ENCODE assay signal across 1 cellular context in the genomic region with DNA sequence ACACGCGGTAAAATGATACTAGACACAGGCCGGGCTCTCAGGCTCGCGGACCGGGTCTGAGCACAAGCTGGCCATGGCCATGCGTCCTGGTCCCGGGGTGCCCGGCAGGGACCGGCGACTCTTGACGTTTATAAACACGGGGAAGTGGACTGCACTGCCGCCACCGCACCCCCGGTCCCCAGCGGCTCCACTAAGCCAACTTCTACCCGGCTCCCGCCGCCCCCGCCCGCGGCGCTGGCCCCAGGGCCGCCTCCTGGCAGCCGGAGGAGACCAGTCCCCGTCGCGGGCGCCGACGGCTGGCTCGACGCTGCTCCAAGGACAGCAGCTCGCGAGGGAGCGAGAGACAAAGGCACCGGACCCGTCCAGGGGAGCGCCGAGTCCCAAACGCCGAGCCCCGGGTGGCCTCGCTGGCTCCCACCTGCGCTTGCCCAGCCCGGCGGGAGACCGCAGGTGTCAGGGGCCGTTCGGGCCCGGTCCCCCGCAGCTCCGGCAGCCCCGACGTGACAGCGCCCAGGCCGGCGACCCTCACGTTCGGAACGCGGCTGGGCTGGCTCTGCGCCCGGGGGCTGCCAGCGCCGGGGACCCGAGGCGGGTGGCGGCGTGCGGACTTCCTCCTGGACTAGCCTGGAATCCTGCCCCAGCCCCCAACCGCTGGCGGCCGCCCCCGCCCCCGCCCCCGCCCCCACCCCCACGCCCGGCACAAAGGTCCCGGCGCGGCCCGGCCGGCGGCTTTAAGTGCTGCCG.
A peak's percentile ranks its signal among the peaks of the same experiment; 100 is the strongest.
TF ChIP-seq lines count a peak whose summit lies in the region.

No MANE protein-coding gene starts in this region.

TF ChIP-seq in HepG2, 621 proteins besides CTCF, POLR2A, EP300 and RAD21 (continued from another document and continues in another):
- TF ChIP-seq, protein P1, sequence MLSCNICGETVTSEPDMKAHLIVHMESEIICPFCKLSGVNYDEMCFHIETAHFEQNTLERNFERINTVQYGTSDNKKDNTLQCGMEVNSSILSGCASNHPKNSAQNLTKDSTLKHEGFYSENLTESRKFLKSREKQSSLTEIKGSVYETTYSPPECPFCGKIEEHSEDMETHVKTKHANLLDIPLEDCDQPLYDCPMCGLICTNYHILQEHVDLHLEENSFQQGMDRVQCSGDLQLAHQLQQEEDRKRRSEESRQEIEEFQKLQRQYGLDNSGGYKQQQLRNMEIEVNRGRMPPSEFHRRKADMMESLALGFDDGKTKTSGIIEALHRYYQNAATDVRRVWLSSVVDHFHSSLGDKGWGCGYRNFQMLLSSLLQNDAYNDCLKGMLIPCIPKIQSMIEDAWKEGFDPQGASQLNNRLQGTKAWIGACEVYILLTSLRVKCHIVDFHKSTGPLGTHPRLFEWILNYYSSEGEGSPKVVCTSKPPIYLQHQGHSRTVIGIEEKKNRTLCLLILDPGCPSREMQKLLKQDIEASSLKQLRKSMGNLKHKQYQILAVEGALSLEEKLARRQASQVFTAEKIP (CRISPR knock-in tag; IDR thresholded peaks at IDR 0.05; ENCODE audit: borderline replicate concordance): no peak
- TF ChIP-seq ZNF883 (CRISPR knock-in tag; IDR thresholded peaks at IDR 0.05; ENCODE audit: not compliant biosample characterization) (peak; percentile 64), RBFOX2 (IDR thresholded peaks at IDR 0.05; ENCODE audit: low read depth, low read length) (peak; percentile 45; the same call in 1 of the 2 replicates), ZNF432 (CRISPR knock-in tag; IDR thresholded peaks at IDR 0.05; ENCODE audit: borderline replicate concordance) (no peak), REXO4 (CRISPR knock-in tag; IDR thresholded peaks at IDR 0.05; ENCODE audit: borderline replicate concordance) (no peak), PPARG (CRISPR knock-in tag; conservative IDR thresholded peaks at IDR 0.05) (no peak), TCF7L2 (IDR thresholded peaks at IDR 0.05; ENCODE audit: low read depth, low read length) (no peak), SMARCE1 (IDR thresholded peaks at IDR 0.05; ENCODE audit: borderline replicate concordance) (no peak), SSRP1 (CRISPR knock-in tag; IDR thresholded peaks at IDR 0.05) (no peak), FOXK2 (IDR thresholded peaks at IDR 0.05) (no peak), SIN3B (IDR thresholded peaks at IDR 0.05; ENCODE audit: low read length) (no peak), ARID2 (CRISPR knock-in tag; IDR thresholded peaks at IDR 0.05; ENCODE audit: borderline replicate concordance) (no peak), AHR (CRISPR knock-in tag; IDR thresholded peaks at IDR 0.05) (no peak), PAWR (CRISPR knock-in tag; IDR thresholded peaks at IDR 0.05; ENCODE audit: borderline replicate concordance) (no peak), NFE2 (CRISPR knock-in tag; IDR thresholded peaks at IDR 0.05) (no peak), ZNF274 (CRISPR knock-in tag; IDR thresholded peaks at IDR 0.05) (no peak), THAP11 (CRISPR knock-in tag; IDR thresholded peaks at IDR 0.05) (no peak), STAG1 (CRISPR knock-in tag; IDR thresholded peaks at IDR 0.05) (no peak), TEAD2 (CRISPR knock-in tag; IDR thresholded peaks at IDR 0.05) (no peak), NR2F2 (IDR thresholded peaks at IDR 0.05; ENCODE audit: borderline replicate concordance, low read depth) (no peak), TEAD3 (CRISPR knock-in tag; optimal IDR thresholded peaks at IDR 0.05; ENCODE audit: borderline replicate concordance) (no peak), TAF1 (CRISPR knock-in tag; IDR thresholded peaks at IDR 0.05) (0 out of 2 replicates have a peak, but pooled peaks have one; percentile 1), ISL2 (CRISPR knock-in tag; IDR thresholded peaks at IDR 0.05) (no peak), ZNF546 (CRISPR knock-in tag; conservative IDR thresholded peaks at IDR 0.05) (0 out of 2 replicates have a peak, but pooled peaks have one; percentile 6), MTF2 (CRISPR knock-in tag; IDR thresholded peaks at IDR 0.05; ENCODE audit: borderline replicate concordance) (no peak), ZNF446 (CRISPR knock-in tag; IDR thresholded peaks at IDR 0.05) (peak; percentile 72; the same call in 1 of the 2 replicates), ZSCAN29 (CRISPR knock-in tag; conservative IDR thresholded peaks at IDR 0.05) (no peak), CHD2 (IDR thresholded peaks at IDR 0.05; ENCODE audit: low read depth, low read length) (no peak), SCMH1 (CRISPR knock-in tag; IDR thresholded peaks at IDR 0.05; ENCODE audit: borderline replicate concordance) (no peak), ZNF264 (CRISPR knock-in tag; IDR thresholded peaks at IDR 0.05) (no peak), EED (CRISPR knock-in tag; IDR thresholded peaks at IDR 0.05) (no peak), SRY (CRISPR knock-in tag; IDR thresholded peaks at IDR 0.05) (peak; percentile 70; the same call in 1 of the 2 replicates)
- TF ChIP-seq, protein P2, sequence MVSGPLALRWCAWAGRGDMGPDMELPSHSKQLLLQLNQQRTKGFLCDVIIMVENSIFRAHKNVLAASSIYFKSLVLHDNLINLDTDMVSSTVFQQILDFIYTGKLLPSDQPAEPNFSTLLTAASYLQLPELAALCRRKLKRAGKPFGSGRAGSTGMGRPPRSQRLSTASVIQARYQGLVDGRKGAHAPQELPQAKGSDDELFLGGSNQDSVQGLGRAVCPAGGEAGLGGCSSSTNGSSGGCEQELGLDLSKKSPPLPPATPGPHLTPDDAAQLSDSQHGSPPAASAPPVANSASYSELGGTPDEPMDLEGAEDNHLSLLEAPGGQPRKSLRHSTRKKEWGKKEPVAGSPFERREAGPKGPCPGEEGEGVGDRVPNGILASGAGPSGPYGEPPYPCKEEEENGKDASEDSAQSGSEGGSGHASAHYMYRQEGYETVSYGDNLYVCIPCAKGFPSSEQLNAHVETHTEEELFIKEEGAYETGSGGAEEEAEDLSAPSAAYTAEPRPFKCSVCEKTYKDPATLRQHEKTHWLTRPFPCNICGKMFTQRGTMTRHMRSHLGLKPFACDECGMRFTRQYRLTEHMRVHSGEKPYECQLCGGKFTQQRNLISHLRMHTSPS (CRISPR knock-in tag; IDR thresholded peaks at IDR 0.05; ENCODE audit: low read depth): no peak
- TF ChIP-seq, protein P3, sequence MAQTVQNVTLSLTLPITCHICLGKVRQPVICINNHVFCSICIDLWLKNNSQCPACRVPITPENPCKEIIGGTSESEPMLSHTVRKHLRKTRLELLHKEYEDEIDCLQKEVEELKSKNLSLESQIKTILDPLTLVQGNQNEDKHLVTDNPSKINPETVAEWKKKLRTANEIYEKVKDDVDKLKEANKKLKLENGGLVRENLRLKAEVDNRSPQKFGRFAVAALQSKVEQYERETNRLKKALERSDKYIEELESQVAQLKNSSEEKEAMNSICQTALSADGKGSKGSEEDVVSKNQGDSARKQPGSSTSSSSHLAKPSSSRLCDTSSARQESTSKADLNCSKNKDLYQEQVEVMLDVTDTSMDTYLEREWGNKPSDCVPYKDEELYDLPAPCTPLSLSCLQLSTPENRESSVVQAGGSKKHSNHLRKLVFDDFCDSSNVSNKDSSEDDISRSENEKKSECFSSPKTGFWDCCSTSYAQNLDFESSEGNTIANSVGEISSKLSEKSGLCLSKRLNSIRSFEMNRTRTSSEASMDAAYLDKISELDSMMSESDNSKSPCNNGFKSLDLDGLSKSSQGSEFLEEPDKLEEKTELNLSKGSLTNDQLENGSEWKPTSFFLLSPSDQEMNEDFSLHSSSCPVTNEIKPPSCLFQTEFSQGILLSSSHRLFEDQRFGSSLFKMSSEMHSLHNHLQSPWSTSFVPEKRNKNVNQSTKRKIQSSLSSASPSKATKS (CRISPR knock-in tag; IDR thresholded peaks at IDR 0.05): no peak
- TF ChIP-seq, protein P4, sequence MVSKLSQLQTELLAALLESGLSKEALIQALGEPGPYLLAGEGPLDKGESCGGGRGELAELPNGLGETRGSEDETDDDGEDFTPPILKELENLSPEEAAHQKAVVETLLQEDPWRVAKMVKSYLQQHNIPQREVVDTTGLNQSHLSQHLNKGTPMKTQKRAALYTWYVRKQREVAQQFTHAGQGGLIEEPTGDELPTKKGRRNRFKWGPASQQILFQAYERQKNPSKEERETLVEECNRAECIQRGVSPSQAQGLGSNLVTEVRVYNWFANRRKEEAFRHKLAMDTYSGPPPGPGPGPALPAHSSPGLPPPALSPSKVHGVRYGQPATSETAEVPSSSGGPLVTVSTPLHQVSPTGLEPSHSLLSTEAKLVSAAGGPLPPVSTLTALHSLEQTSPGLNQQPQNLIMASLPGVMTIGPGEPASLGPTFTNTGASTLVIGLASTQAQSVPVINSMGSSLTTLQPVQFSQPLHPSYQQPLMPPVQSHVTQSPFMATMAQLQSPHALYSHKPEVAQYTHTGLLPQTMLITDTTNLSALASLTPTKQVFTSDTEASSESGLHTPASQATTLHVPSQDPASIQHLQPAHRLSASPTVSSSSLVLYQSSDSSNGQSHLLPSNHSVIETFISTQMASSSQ (IDR thresholded peaks at IDR 0.05; ENCODE audit: low read depth): no peak
- TF ChIP-seq, protein P4 (CRISPR knock-in tag; IDR thresholded peaks at IDR 0.05; ENCODE audit: borderline replicate concordance): no peak
- TF ChIP-seq, protein P5, sequence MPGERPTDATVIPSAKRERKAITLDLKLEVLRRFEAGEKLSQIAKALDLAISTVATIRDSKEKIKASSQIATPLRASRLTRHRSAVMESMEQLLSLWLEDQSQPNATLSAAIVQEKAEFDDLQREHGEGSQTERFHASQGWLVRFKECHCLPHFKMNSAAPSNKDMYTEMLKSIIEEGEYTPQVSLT (CRISPR knock-in tag; IDR thresholded peaks at IDR 0.05; ENCODE audit: borderline replicate concordance, low read depth): no peak
- TF ChIP-seq, protein P6, sequence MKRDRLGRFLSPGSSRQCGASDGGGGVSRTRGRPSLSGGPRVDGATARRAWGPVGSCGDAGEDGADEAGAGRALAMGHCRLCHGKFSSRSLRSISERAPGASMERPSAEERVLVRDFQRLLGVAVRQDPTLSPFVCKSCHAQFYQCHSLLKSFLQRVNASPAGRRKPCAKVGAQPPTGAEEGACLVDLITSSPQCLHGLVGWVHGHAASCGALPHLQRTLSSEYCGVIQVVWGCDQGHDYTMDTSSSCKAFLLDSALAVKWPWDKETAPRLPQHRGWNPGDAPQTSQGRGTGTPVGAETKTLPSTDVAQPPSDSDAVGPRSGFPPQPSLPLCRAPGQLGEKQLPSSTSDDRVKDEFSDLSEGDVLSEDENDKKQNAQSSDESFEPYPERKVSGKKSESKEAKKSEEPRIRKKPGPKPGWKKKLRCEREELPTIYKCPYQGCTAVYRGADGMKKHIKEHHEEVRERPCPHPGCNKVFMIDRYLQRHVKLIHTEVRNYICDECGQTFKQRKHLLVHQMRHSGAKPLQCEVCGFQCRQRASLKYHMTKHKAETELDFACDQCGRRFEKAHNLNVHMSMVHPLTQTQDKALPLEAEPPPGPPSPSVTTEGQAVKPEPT (CRISPR knock-in tag; IDR thresholded peaks at IDR 0.05; ENCODE audit: low read depth): no peak
- TF ChIP-seq, protein P7, sequence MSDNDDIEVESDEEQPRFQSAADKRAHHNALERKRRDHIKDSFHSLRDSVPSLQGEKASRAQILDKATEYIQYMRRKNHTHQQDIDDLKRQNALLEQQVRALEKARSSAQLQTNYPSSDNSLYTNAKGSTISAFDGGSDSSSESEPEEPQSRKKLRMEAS (IDR thresholded peaks at IDR 0.05): peak; percentile 54; the same call in 1 of the 2 replicates
- TF ChIP-seq, protein P8, sequence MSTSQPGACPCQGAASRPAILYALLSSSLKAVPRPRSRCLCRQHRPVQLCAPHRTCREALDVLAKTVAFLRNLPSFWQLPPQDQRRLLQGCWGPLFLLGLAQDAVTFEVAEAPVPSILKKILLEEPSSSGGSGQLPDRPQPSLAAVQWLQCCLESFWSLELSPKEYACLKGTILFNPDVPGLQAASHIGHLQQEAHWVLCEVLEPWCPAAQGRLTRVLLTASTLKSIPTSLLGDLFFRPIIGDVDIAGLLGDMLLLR (CRISPR knock-in tag; IDR thresholded peaks at IDR 0.05): 0 out of 2 replicates have a peak, but pooled peaks have one; percentile 30
- TF ChIP-seq, protein P9, sequence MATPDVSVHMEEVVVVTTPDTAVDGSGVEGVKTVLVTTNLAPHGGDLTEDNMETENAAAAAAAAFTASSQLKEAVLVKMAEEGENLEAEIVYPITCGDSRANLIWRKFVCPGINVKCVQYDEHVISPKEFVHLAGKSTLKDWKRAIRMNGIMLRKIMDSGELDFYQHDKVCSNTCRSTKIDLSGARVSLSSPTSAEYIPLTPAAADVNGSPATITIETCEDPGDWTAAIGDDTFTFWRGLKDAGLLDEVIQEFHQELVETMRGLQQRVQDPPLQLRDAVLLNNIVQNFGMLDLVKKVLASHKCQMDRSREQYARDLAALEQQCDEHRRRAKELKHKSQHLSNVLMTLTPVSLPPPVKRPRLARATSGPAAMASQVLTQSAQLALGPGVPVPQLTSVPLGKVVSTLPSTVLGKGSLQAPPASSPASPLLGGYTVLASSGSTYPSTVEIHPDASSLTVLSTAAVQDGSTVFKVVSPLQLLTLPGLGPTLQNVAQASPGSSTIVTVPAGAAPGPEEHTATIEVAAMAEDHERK (CRISPR knock-in tag; IDR thresholded peaks at IDR 0.05; ENCODE audit: low read depth): no peak
- TF ChIP-seq, protein P10, sequence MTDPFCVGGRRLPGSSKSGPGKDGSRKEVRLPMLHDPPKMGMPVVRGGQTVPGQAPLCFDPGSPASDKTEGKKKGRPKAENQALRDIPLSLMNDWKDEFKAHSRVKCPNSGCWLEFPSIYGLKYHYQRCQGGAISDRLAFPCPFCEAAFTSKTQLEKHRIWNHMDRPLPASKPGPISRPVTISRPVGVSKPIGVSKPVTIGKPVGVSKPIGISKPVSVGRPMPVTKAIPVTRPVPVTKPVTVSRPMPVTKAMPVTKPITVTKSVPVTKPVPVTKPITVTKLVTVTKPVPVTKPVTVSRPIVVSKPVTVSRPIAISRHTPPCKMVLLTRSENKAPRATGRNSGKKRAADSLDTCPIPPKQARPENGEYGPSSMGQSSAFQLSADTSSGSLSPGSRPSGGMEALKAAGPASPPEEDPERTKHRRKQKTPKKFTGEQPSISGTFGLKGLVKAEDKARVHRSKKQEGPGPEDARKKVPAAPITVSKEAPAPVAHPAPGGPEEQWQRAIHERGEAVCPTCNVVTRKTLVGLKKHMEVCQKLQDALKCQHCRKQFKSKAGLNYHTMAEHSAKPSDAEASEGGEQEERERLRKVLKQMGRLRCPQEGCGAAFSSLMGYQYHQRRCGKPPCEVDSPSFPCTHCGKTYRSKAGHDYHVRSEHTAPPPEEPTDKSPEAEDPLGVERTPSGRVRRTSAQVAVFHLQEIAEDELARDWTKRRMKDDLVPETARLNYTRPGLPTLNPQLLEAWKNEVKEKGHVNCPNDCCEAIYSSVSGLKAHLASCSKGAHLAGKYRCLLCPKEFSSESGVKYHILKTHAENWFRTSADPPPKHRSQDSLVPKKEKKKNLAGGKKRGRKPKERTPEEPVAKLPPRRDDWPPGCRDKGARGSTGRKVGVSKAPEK (CRISPR knock-in tag; IDR thresholded peaks at IDR 0.05; ENCODE audit: borderline replicate concordance): no peak
